12 cellular contexts compared by ENCODE assay signal in the genomic region with DNA sequence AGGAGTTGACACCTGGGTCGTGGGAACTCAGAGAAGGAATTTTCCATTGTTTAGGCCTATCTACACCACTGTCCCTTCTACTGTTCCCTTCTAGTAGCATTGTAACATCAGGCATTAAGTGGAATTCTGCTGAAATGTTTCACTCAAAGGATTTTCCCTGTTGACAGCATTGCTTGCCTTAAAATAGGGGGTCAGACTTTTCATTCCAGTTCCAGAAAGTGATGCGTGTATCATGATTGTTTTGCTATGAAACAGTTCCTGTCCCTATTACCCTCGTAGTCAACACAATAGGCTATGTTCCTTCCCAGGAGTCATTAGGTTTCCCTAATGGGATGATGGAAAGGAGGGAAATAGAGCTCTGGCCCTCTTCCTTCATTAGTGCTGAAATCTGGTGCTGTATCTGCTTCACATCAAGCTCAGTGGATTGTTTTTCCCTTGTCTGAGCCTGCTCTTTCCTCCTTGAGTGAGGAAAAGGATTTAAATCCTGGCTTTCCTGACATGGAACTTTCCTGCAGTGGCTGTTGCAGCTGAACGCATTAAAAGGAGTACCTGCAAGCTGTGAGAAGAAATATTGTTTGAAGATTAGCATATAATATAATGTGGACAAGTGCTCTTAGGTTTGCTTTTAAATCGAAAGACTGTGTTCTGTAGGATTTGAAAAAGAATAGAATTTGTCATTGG.
DNase-seq lines count a peak whose midpoint lies in the region; ATAC-seq and TF ChIP-seq lines count a peak whose summit lies in the region.
"Had no signal": no experiment of that assay in that cellular context is flagged by ENCODE, and none has a peak within 500 bp of the region (broad histone marks: within the 10 kb centered on the region; RNA-seq: fewer than 3 reads in every experiment).

No MANE protein-coding gene starts in this region.

- H3K9ac ChIP-seq in stomach smooth muscle (ENCODE audit: low read length in 2 of 2): peak overlapping the region in 1 of 2 donors; percentile 44

- TF ChIP-seq CTCF in cardiac fibroblast (IDR thresholded peaks at IDR 0.05; ENCODE audit: low read depth, low read length) (no peak), fibroblast of pulmonary artery (IDR thresholded peaks at IDR 0.05; ENCODE audit: low read length, missing control alignments) (no peak), nephron (IDR thresholded peaks at IDR 0.05; ENCODE audit: unreplicated experiment in 3 of 3) (no peak)

- H3K4me3 Mint-ChIP-seq in nephron: no peak overlapping the region

- peaks cover 55% of the 10 kb centered on the region for H3K4me1 Mint-ChIP-seq in nephron

- H3K4me1 ChIP-seq in stomach smooth muscle (ENCODE audit: control insufficient read depth, insufficient read depth, low read length): peaks cover 15% of the 10 kb centered on the region
- H3K4me1 ChIP-seq: testis had no signal

- H3K27me3 Mint-ChIP-seq in nephron (ENCODE audit: low read depth): no peaks in the 10 kb centered on the region

- H3K27ac Mint-ChIP-seq in nephron: peak overlapping the region; percentile 60 to 85 (median 61)

- no peak overlapping the region for H3K4me3 ChIP-seq in cardiac fibroblast (replicated peaks in 1 of 2; ENCODE audit: low read depth in 2 of 2, low read length in 2 of 2)
- no peak overlapping the region for H3K4me3 ChIP-seq in fibroblast of pulmonary artery (replicated peaks; ENCODE audit: low read depth, low read length)
- peak overlapping the region in 1 of 2 donors; percentile 9 for H3K4me3 ChIP-seq in stomach smooth muscle (ENCODE audit: low read length in 2 of 2)
- H3K4me3 ChIP-seq: testis had no signal

- H3K9me3 Mint-ChIP-seq in nephron: no peaks in the 10 kb centered on the region

- H3K36me3 ChIP-seq in stomach smooth muscle (ENCODE audit: control insufficient read depth in 2 of 2, insufficient read depth in 2 of 2, low read length in 2 of 2): peaks cover 2 to 3% of the 10 kb centered on the region in 2 donors

- ATAC-seq in HG03457 (IDR thresholded peaks at IDR 0.05; ENCODE audit: unreplicated experiment) (no peak), HG02973 (IDR thresholded peaks at IDR 0.05; ENCODE audit: unreplicated experiment) (no peak)

- peaks cover 3% of the 10 kb centered on the region for H3K36me3 Mint-ChIP-seq in nephron (ENCODE audit: low read depth)

- H3K27ac ChIP-seq in stomach smooth muscle (ENCODE audit: low read length): peak overlapping the region; percentile 66
- H3K27ac ChIP-seq: HL-60, testis had no signal

- no peaks in the 10 kb centered on the region for H3K9me3 ChIP-seq in stomach smooth muscle (ENCODE audit: control insufficient read depth in 2 of 2, low read length in 2 of 2)
- H3K9me3 ChIP-seq: testis had no signal

- DNase-seq in cardiac fibroblast (ENCODE audit: low read depth in 2 of 2) (peak; percentile 56 to 64), fibroblast of pulmonary artery (ENCODE audit: low read depth) (peak; percentile 77), T-helper 1 cell (no peak), NCI-H1048 (lab: John Stamatoyannopoulos, UW) (no peak)
- DNase-seq: NCI-H1092 treated with DMSO at 0.1 percent for 48 hours, NCI-H226, testis had no signal

- no peaks in the 10 kb centered on the region for H3K27me3 ChIP-seq in stomach smooth muscle (ENCODE audit: control insufficient read depth in 1 of 2, insufficient read depth in 2 of 2, low read length in 2 of 2)
- H3K27me3 ChIP-seq: testis had no signal

Comparison
In these comparisons a context has a peak if more than half of its experiments do, and no peak if none do; other contexts are left out.
1. DNase-seq: peak in cardiac fibroblast (2 of 2) and fibroblast of pulmonary artery (single experiment); none in T-helper 1 cell (0 of 5) and NCI-H1048 (single experiment).